Comparison of ENCODE assay signal across 9 cellular contexts in the genomic region with DNA sequence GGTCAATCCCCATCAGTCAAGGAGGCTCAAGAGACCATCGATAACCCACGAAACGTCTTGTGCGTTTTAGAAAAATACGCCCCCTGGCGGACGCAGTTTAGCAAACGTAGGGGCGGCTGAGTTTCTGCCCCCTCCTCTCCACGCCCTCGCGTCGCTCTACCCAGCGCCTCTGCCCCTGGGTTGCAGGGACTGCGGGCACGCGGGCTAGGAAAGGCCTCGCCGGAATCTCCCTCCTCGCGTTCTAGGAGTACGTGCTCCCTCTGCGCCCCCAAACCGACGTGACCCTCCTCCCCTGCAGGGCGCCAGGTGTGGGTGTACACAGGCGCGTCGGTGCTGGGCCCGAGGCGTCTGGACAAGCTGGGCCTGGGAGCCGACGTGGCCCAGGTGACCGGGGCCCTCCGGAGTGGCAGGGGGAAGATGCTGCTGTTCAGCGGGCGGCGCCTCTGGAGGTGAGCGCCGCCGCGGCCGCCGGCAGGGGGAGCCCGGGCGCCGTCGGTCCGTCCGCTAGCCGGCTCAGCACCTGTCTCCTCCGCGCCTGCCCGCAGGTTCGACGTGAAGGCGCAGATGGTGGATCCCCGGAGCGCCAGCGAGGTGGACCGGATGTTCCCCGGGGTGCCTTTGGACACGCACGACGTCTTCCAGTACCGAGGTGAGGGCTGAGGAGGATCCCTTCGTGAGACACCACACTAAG.
DNase-seq lines count a peak whose midpoint lies in the region; ATAC-seq, FAIRE-seq and TF ChIP-seq lines count a peak whose summit lies in the region.
"Had no signal": no experiment of that assay in that cellular context is flagged by ENCODE, and none has a peak within 500 bp of the region (broad histone marks: within the 10 kb centered on the region; RNA-seq: fewer than 3 reads in every experiment).

No MANE protein-coding gene starts in this region.

- peak overlapping the region; percentile 28 for H3K4me3 ChIP-seq in iPS-11a (ENCODE audit: low read depth, low read length)
- H3K4me3 ChIP-seq: SJSA1 had no signal

- peaks cover 40% of the 10 kb centered on the region for H3K4me1 Mint-ChIP-seq in activated naive CD8-positive, alpha-beta T cell treated with anti-CD3 and anti-CD28 coated beads, Interleukin-2, amount 50 U/mL, for 24 hours

- ATAC-seq in activated naive CD8-positive, alpha-beta T cell treated with anti-CD3 and anti-CD28 coated beads, Interleukin-2, amount 50 U/mL, for 24 hours = peak; percentile 82

- TF ChIP-seq POLR2A in H54 (IDR thresholded peaks at IDR 0.05; ENCODE audit: low read depth, low read length) = no peak

- no peak for FAIRE-seq in H54 (lab: Jason Lieb, UNC)

- no peak overlapping the region for H3K4me3 Mint-ChIP-seq in activated naive CD8-positive, alpha-beta T cell treated with anti-CD3 and anti-CD28 coated beads, Interleukin-2, amount 50 U/mL, for 24 hours

- H3K36me3 Mint-ChIP-seq in activated naive CD8-positive, alpha-beta T cell treated with anti-CD3 and anti-CD28 coated beads, Interleukin-2, amount 50 U/mL, for 24 hours (ENCODE audit: low read depth) = peaks cover 3% of the 10 kb centered on the region

- peak overlapping the region; percentile 37 for H3K27ac Mint-ChIP-seq in activated naive CD8-positive, alpha-beta T cell treated with anti-CD3 and anti-CD28 coated beads, Interleukin-2, amount 50 U/mL, for 24 hours

- DNase-seq in COR-L47 (lab: John Stamatoyannopoulos, UW) (peak; percentile 90), H54 (ENCODE audit: insufficient read length, low spot score) (peak; percentile 74), NCI-H1417 (lab: John Stamatoyannopoulos, UW) (peak; percentile 90 to 95 (median 94)), T follicular helper cell (ENCODE audit: low read depth) (peak; percentile 52), epidermal melanocyte (ENCODE audit: insufficient read length, low spot score) (no peak)
- peak; percentile 80 for DNase-seq in activated naive CD8-positive, alpha-beta T cell treated with anti-CD3 and anti-CD28 coated beads, Interleukin-2, amount 50 U/mL, for 24 hours
- DNase-seq in stimulated activated CD4-positive, alpha-beta T cell treated with anti-CD3 and anti-CD28 coated beads, Interleukin-15, amount 100 ng/mL, for 48 hours (ENCODE audit: low read depth in 2 of 2) = peak; percentile 40 to 59

- no peaks in the 10 kb centered on the region for H3K9me3 Mint-ChIP-seq in activated naive CD8-positive, alpha-beta T cell treated with anti-CD3 and anti-CD28 coated beads, Interleukin-2, amount 50 U/mL, for 24 hours

- peaks cover 61% of the 10 kb centered on the region for H3K27me3 Mint-ChIP-seq in activated naive CD8-positive, alpha-beta T cell treated with anti-CD3 and anti-CD28 coated beads, Interleukin-2, amount 50 U/mL, for 24 hours
